In genomic region chr10:46098379-46098778, GRCh38 we compare ENCODE assay signal across 18 cellular contexts. TPM values are rescaled to one million over a fixed set of nuclear protein-coding genes. Genes with fewer than 3 reads are reported as not detected.
DNase-seq lines count a peak whose midpoint lies in the region; ATAC-seq and TF ChIP-seq lines count a peak whose summit lies in the region.
"Had no signal": no experiment of that assay in that cellular context is flagged by ENCODE, and none has a peak within 500 bp of the region (broad histone marks: within the 10 kb centered on the region; RNA-seq: fewer than 3 reads in every experiment).

No MANE protein-coding gene starts in this region.

- peaks cover 29% of the 10 kb centered on the region for H3K4me1 Mint-ChIP-seq in T-helper 17 cell
- H3K4me1 Mint-ChIP-seq in stimulated activated effector memory CD8-positive, alpha-beta T cell treated with anti-CD3 and anti-CD28 coated beads, Interleukin-12 subunit alpha, Interleukin-12 subunit beta, amount 100 ng/mL, for 72 hours = peaks cover 32% of the 10 kb centered on the region

- DNase-seq in H7 (peak; percentile 12), T-helper 17 cell (no peak), esophagus muscularis mucosa (ENCODE audit: extremely low spot score) (peak; percentile 77), T1000 (lab: John Stamatoyannopoulos, UW) (no peak)
- DNase-seq in stimulated activated effector memory CD8-positive, alpha-beta T cell treated with anti-CD3 and anti-CD28 coated beads, Interleukin-12 subunit alpha, Interleukin-12 subunit beta, amount 100 ng/mL, for 72 hours (ENCODE audit: low spot score in 2 of 2) = no peak
- DNase-seq: BE2C; CD8-positive, alpha-beta memory T cell; GOT3; NCI-H1048; NCI-H1694; NCI-H69; NK-92 treated with Interleukin-12 subunit alpha and Interleukin-12 subunit beta, amount 100 ng/mL, for 24 hours; PC-9 had no signal

- H3K36me3 ChIP-seq in H7 (replicated peaks; ENCODE audit: control insufficient read depth, insufficient read depth, low read length) = no peaks in the 10 kb centered on the region
- H3K36me3 ChIP-seq in esophagus muscularis mucosa = no peaks in the 10 kb centered on the region
- H3K36me3 ChIP-seq: BE2C had no signal

- H3K36me3 Mint-ChIP-seq in T-helper 17 cell (ENCODE audit: low read depth) = no peaks in the 10 kb centered on the region
- H3K36me3 Mint-ChIP-seq in stimulated activated effector memory CD8-positive, alpha-beta T cell treated with anti-CD3 and anti-CD28 coated beads, Interleukin-12 subunit alpha, Interleukin-12 subunit beta, amount 100 ng/mL, for 72 hours = no peaks in the 10 kb centered on the region

- no peak for TF ChIP-seq POLR2A in esophagus muscularis mucosa (IDR thresholded peaks at IDR 0.05; ENCODE audit: low read depth)

- no peaks in the 10 kb centered on the region for H3K27me3 ChIP-seq in H7 (ENCODE audit: control insufficient read depth, insufficient read depth, low read length)
- no peaks in the 10 kb centered on the region for H3K27me3 ChIP-seq in esophagus muscularis mucosa
- H3K27me3 ChIP-seq: BE2C had no signal

- ATAC-seq in T-helper 17 cell (no peak), HG02970 (IDR thresholded peaks at IDR 0.05; ENCODE audit: low FRiP score, unreplicated experiment) (no peak), GM21786 (IDR thresholded peaks at IDR 0.05; ENCODE audit: unreplicated experiment) (no peak)
- no peak for ATAC-seq in stimulated activated effector memory CD8-positive, alpha-beta T cell treated with anti-CD3 and anti-CD28 coated beads, Interleukin-12 subunit alpha, Interleukin-12 subunit beta, amount 100 ng/mL, for 72 hours

- H3K9me3 Mint-ChIP-seq in stimulated activated effector memory CD8-positive, alpha-beta T cell treated with anti-CD3 and anti-CD28 coated beads, Interleukin-12 subunit alpha, Interleukin-12 subunit beta, amount 100 ng/mL, for 72 hours = no peaks in the 10 kb centered on the region
- H3K9me3 Mint-ChIP-seq: CD8-positive, alpha-beta memory T cell had no signal

- H3K9me3 ChIP-seq in T-helper 17 cell (ENCODE audit: control insufficient read depth, low read length, poor library complexity, severe bottlenecking) = no peaks in the 10 kb centered on the region
- no peaks in the 10 kb centered on the region for H3K9me3 ChIP-seq in esophagus muscularis mucosa
- H3K9me3 ChIP-seq: BE2C had no signal

- no peaks in the 10 kb centered on the region for H3K4me1 ChIP-seq in esophagus muscularis mucosa
- H3K4me1 ChIP-seq: BE2C had no signal

- H3K4me3 ChIP-seq in H7 (ENCODE audit: insufficient read depth, low read depth, low read length) (no peak overlapping the region), esophagus muscularis mucosa (no peak overlapping the region)
- H3K4me3 ChIP-seq: PC-9 had no signal

- WGBS in esophagus muscularis mucosa = 80% methylated on average over 7 of the region's 7 CpGs

- intact Hi-C loops in esophagus muscularis mucosa (cut with DNase I) = no loop called here

- no peak for TF ChIP-seq CTCF in esophagus muscularis mucosa (IDR thresholded peaks at IDR 0.05)

- H3K4me3 Mint-ChIP-seq in T-helper 17 cell = no peak overlapping the region
- H3K4me3 Mint-ChIP-seq in stimulated activated effector memory CD8-positive, alpha-beta T cell treated with anti-CD3 and anti-CD28 coated beads, Interleukin-12 subunit alpha, Interleukin-12 subunit beta, amount 100 ng/mL, for 72 hours = no peak overlapping the region

- no peak overlapping the region for H3K27ac ChIP-seq in esophagus muscularis mucosa (replicated peaks in 1 of 4)
- H3K27ac ChIP-seq: PC-9 had no signal

- peak overlapping the region; percentile 83 for H3K27ac Mint-ChIP-seq in T-helper 17 cell
- peak overlapping the region; percentile 36 for H3K27ac Mint-ChIP-seq in stimulated activated effector memory CD8-positive, alpha-beta T cell treated with anti-CD3 and anti-CD28 coated beads, Interleukin-12 subunit alpha, Interleukin-12 subunit beta, amount 100 ng/mL, for 72 hours

- H3K27me3 Mint-ChIP-seq in T-helper 17 cell = no peaks in the 10 kb centered on the region
- H3K27me3 Mint-ChIP-seq: CD8-positive, alpha-beta memory T cell had no signal

- no peak for TF ChIP-seq EP300 in esophagus muscularis mucosa (IDR thresholded peaks at IDR 0.05)

RNA-seq across cellular contexts. Expression of gene MSMB, which starts 52.3 kb away (rescaled TPM):
- total RNA-seq in H7 (2014; rRNA removed; shearing (Covaris generic)) = 0.89 TPM in 1 of 2 replicates, not detected in the other
- total RNA-seq in T-helper 17 cell (not detected), esophagus muscularis mucosa (not detected)
- total RNA-seq: CD8-positive, alpha-beta memory T cell; Daoy; M059J; PC-9; SK-MEL-5 had no signal

Comparison
In these comparisons a context has a peak if more than half of its experiments do, and no peak if none do; other contexts are left out.
1. DNase-seq: peak in H7 (single experiment) and esophagus muscularis mucosa (single experiment); none in T-helper 17 cell (0 of 3), stimulated activated effector memory CD8-positive, alpha-beta T cell treated with anti-CD3 and anti-CD28 coated beads, Interleukin-12 subunit alpha, Interleukin-12 subunit beta, amount 100 ng/mL, for 72 hours (0 of 2) and T1000 (single experiment).